Comparison of ENCODE assay signal across 29 cellular contexts in genomic region chr21:23699402-23699801, GRCh38.
"Had no signal": no experiment of that assay in that cellular context is flagged by ENCODE, and none has a peak within 500 bp of the region (broad histone marks: within the 10 kb centered on the region; RNA-seq: fewer than 3 reads in every experiment).

No MANE protein-coding gene starts in this region.

- ATAC-seq: effector memory CD8-positive, alpha-beta T cell; esophagus mucosa; foreskin keratinocyte; gastrocnemius medialis; gastroesophageal sphincter; heart left ventricle; heart right ventricle had no signal

- H3K9me3 ChIP-seq: colonic mucosa, gastrocnemius medialis had no signal

- H3K36me3 ChIP-seq: colonic mucosa, esophagus muscularis mucosa, esophagus squamous epithelium, gastrocnemius medialis, gastroesophageal sphincter, heart left ventricle, heart right ventricle had no signal

- FAIRE-seq: colon, endometrium, endothelial cell of umbilical vein, frontal cortex had no signal

- H3K4me1 Mint-ChIP-seq: endodermal cell had no signal

- H3K4me3 ChIP-seq: colonic mucosa, coronary artery, dorsolateral prefrontal cortex, esophagus muscularis mucosa, esophagus squamous epithelium, gastrocnemius medialis, gastroesophageal sphincter, heart left ventricle, heart right ventricle had no signal

- H3K27me3 Mint-ChIP-seq: dendritic cell treated with granulocyte-macrophage colony-stimulating factor and Interleukin-4, amounts not matched to agents 40 ng/mL and 50 ng/mL, for 4 days; effector memory CD8-positive, alpha-beta T cell had no signal

- H3K4me1 ChIP-seq: colonic mucosa, esophagus muscularis mucosa, esophagus squamous epithelium, foreskin keratinocyte, gastrocnemius medialis, gastroesophageal sphincter, heart left ventricle, heart right ventricle had no signal

- H3K4me3 Mint-ChIP-seq: dendritic cell treated with granulocyte-macrophage colony-stimulating factor and Interleukin-4, amounts not matched to agents 40 ng/mL and 50 ng/mL, for 4 days; effector memory CD8-positive, alpha-beta T cell; endodermal cell had no signal

- H3K27me3 ChIP-seq: colonic mucosa, dorsolateral prefrontal cortex, esophagus muscularis mucosa, esophagus squamous epithelium, foreskin keratinocyte, gastrocnemius medialis, gastroesophageal sphincter, heart left ventricle, heart right ventricle had no signal

- H3K27ac ChIP-seq: colonic mucosa, coronary artery, dorsolateral prefrontal cortex, epithelial cell of prostate, esophagus muscularis mucosa, esophagus squamous epithelium, foreskin keratinocyte, gastrocnemius medialis, gastroesophageal sphincter, heart left ventricle, heart right ventricle had no signal

- H3K27ac Mint-ChIP-seq: dendritic cell treated with granulocyte-macrophage colony-stimulating factor and Interleukin-4, amounts not matched to agents 40 ng/mL and 50 ng/mL, for 4 days; effector memory CD8-positive, alpha-beta T cell; endodermal cell had no signal

- DNase-seq: colonic mucosa; cortex of kidney; dermis blood vessel endothelial cell; dorsolateral prefrontal cortex; effector CD4-positive, alpha-beta T cell; effector CD8-positive, alpha-beta T cell; effector memory CD4-positive, alpha-beta T cell; effector memory CD8-positive, alpha-beta T cell; endodermal cell; erythroblast; esophagus squamous epithelium; foreskin fibroblast; foreskin keratinocyte; foreskin melanocyte; gastrocnemius medialis; glutamatergic neuron; head of caudate nucleus; heart left ventricle; heart right ventricle had no signal
